ENCODE assay signal across 20 cellular contexts in the genomic region with DNA sequence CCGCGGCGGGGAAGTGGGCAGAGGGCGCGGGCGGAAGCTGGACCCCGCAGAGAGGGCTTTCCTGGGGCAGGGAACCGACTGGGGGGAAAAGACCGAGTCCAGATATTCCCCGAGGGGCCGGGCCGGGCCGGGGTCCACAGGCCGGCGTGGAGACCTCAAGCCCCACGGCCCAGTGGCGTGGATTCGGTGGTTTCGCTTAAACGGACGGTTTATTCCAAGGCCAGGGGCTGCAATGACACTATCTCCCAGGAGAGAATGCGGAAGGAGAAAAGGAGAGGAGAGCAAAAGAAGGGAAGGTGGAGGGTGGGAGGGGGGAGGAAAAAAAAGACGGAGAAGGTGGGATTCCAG. TPM values are rescaled to one million over a fixed set of nuclear protein-coding genes. Genes with fewer than 3 reads are reported as not detected.
DNase-seq lines count a peak whose midpoint lies in the region; ATAC-seq and TF ChIP-seq lines count a peak whose summit lies in the region.
"Had no signal": no experiment of that assay in that cellular context is flagged by ENCODE, and none has a peak within 500 bp of the region (broad histone marks: within the 10 kb centered on the region; RNA-seq: fewer than 3 reads in every experiment).

No MANE protein-coding gene starts in this region.

- no peaks in the 10 kb centered on the region for H3K9me3 Mint-ChIP-seq in chondrocyte (ENCODE audit: low read depth)
- no peaks in the 10 kb centered on the region for H3K9me3 Mint-ChIP-seq in type B pancreatic cell
- no peaks in the 10 kb centered on the region for H3K9me3 Mint-ChIP-seq in activated T-helper 17 cell treated with anti-CD3 and anti-CD28 coated beads, Interleukin-2, amount 50 U/mL, for 72 hours
- H3K9me3 Mint-ChIP-seq in activated naive CD8-positive, alpha-beta T cell treated with anti-CD3 and anti-CD28 coated beads for 36 hours: no peaks in the 10 kb centered on the region
- H3K9me3 Mint-ChIP-seq: dendritic cell treated with granulocyte-macrophage colony-stimulating factor and Interleukin-4, amounts not matched to agents 40 ng/mL and 50 ng/mL, for 4 days; stimulated activated naive CD8-positive, alpha-beta T cell treated with anti-CD3 and anti-CD28 coated beads, Interleukin-15, Interleukin-2, amounts not matched to agents 100 ng/mL and 50 ng/mL, for 24 hours had no signal

- H3K9me2 ChIP-seq in neural cell (ENCODE audit: insufficient read depth, low read length): no peaks in the 10 kb centered on the region

- H3K27me3 Mint-ChIP-seq in chondrocyte (ENCODE audit: low read depth): peaks cover 68% of the 10 kb centered on the region
- H3K27me3 Mint-ChIP-seq in type B pancreatic cell: peaks cover 86% of the 10 kb centered on the region
- H3K27me3 Mint-ChIP-seq in activated T-helper 17 cell treated with anti-CD3 and anti-CD28 coated beads, Interleukin-2, amount 50 U/mL, for 72 hours: peaks cover 34% of the 10 kb centered on the region
- peaks cover 65% of the 10 kb centered on the region for H3K27me3 Mint-ChIP-seq in activated naive CD8-positive, alpha-beta T cell treated with anti-CD3 and anti-CD28 coated beads for 36 hours

- H3K9ac ChIP-seq in neural cell (ENCODE audit: low read length): peak overlapping the region; percentile 68

- H3K4me1 ChIP-seq in heart left ventricle: peaks cover 0 to 25% (median 3%) of the 10 kb centered on the region in 12 donors
- H3K4me1 ChIP-seq: A549 had no signal

- H3K36me3 ChIP-seq in heart left ventricle (no peaks in the 10 kb centered on the region), neural cell (ENCODE audit: insufficient read depth, low read length) (no peaks in the 10 kb centered on the region)
- H3K36me3 ChIP-seq: neutrophil, spleen had no signal

- peak overlapping the region; percentile 39 for H3K4me2 ChIP-seq in neural cell (ENCODE audit: low read length)

- no peak for TF ChIP-seq EP300 in neural cell (conservative IDR thresholded peaks at IDR 0.05; ENCODE audit: poor library complexity, severe bottlenecking)

- H3K4me3 Mint-ChIP-seq in chondrocyte (ENCODE audit: unreplicated experiment): peak overlapping the region; percentile 59
- peak overlapping the region; percentile 39 for H3K4me3 Mint-ChIP-seq in type B pancreatic cell
- H3K4me3 Mint-ChIP-seq in activated T-helper 17 cell treated with anti-CD3 and anti-CD28 coated beads, Interleukin-2, amount 50 U/mL, for 72 hours: no peak overlapping the region
- H3K4me3 Mint-ChIP-seq in activated naive CD8-positive, alpha-beta T cell treated with anti-CD3 and anti-CD28 coated beads for 36 hours: no peak overlapping the region
- H3K4me3 Mint-ChIP-seq: dendritic cell treated with granulocyte-macrophage colony-stimulating factor and Interleukin-4, amounts not matched to agents 40 ng/mL and 50 ng/mL, for 4 days; stimulated activated naive CD8-positive, alpha-beta T cell treated with anti-CD3 and anti-CD28 coated beads, Interleukin-15, Interleukin-2, amounts not matched to agents 100 ng/mL and 50 ng/mL, for 24 hours had no signal

- no peaks in the 10 kb centered on the region for H3F3A ChIP-seq in neural cell (ENCODE audit: insufficient read depth, low read length, poor library complexity, severe bottlenecking)

- H3K4me3 ChIP-seq in heart left ventricle: peak overlapping the region in 8 of 12 donors; percentile 12 to 34 (median 18)
- H3K4me3 ChIP-seq in neural cell (ENCODE audit: low read length): peak overlapping the region; percentile 83
- H3K4me3 ChIP-seq: A549 had no signal

- no peak for TF ChIP-seq RAD21 in neural cell (conservative IDR thresholded peaks at IDR 0.05)

- TF ChIP-seq POLR2A in heart left ventricle (IDR thresholded peaks at IDR 0.05): no peak

- no peak overlapping the region for H3K27ac ChIP-seq in heart left ventricle
- peak overlapping the region; percentile 75 for H3K27ac ChIP-seq in neural cell (ENCODE audit: low read length)
- H3K27ac ChIP-seq: A549, neutrophil, spleen had no signal

- ATAC-seq in heart left ventricle (no peak), left ventricle myocardium superior (no peak), HG02973 (IDR thresholded peaks at IDR 0.05; ENCODE audit: unreplicated experiment) (no peak)
- ATAC-seq in activated T-helper 17 cell treated with anti-CD3 and anti-CD28 coated beads, Interleukin-2, amount 50 U/mL, for 72 hours (replicated peaks): no peak

- H3K9me3 ChIP-seq in heart left ventricle: no peaks in the 10 kb centered on the region
- H3K9me3 ChIP-seq in neural cell (ENCODE audit: low read length): no peaks in the 10 kb centered on the region
- H3K9me3 ChIP-seq: A549, neutrophil, spleen had no signal

- WGBS in heart left ventricle, 4 donors: 1 to 35% (median 13%) methylated on average over 21 to 23 of the region's 23 CpGs

- DNase-seq in heart left ventricle (no peak), left ventricle myocardium superior (no peak), chondrocyte (ENCODE audit: low spot score) (no peak), type B pancreatic cell (ENCODE audit: extremely low spot score, unreplicated experiment) (no peak)
- DNase-seq in activated naive CD8-positive, alpha-beta T cell treated with anti-CD3 and anti-CD28 coated beads for 36 hours: no peak
- DNase-seq: activated CD4-positive, alpha-beta T cell treated with anti-CD3 and anti-CD28 coated beads, Interleukin-2, amount 50 U/mL, for 4 hours; GDM1; NCI-H187; NCI-H510A; spleen had no signal

- no peak overlapping the region for H2AFZ ChIP-seq in neural cell (ENCODE audit: low read depth, low read length)

- H3K4me1 Mint-ChIP-seq in chondrocyte (ENCODE audit: low read depth) (peaks cover 28% of the 10 kb centered on the region), type B pancreatic cell (ENCODE audit: unreplicated experiment) (peaks cover 29% of the 10 kb centered on the region)
- H3K4me1 Mint-ChIP-seq in activated T-helper 17 cell treated with anti-CD3 and anti-CD28 coated beads, Interleukin-2, amount 50 U/mL, for 72 hours: no peaks in the 10 kb centered on the region
- H3K4me1 Mint-ChIP-seq in activated naive CD8-positive, alpha-beta T cell treated with anti-CD3 and anti-CD28 coated beads for 36 hours: peaks cover 6% of the 10 kb centered on the region

- H3K27me3 ChIP-seq in heart left ventricle (peaks cover 0 to 96% (median 66%) of the 10 kb centered on the region in 9 donors), neural cell (ENCODE audit: insufficient read depth, low read depth, low read length) (no peaks in the 10 kb centered on the region)

- intact Hi-C loops in heart left ventricle (cut with DNase I): loop anchor here in 1 of 10 donors (5.0 kb wide), 1 partner anchor 318 kb away; no protein-coding TSS in a partner anchor
- intact Hi-C loops in left ventricle myocardium superior (cut with micrococcal nuclease): no loop called here

- peaks cover 41% of the 10 kb centered on the region for H3K79me2 ChIP-seq in neural cell (replicated peaks; ENCODE audit: insufficient read depth, low read length)

- no peak for TF ChIP-seq CTCF in heart left ventricle (IDR thresholded peaks at IDR 0.05)
- TF ChIP-seq CTCF in chondrocyte (IDR thresholded peaks at IDR 0.05): no peak
- TF ChIP-seq CTCF in neural cell (IDR thresholded peaks at IDR 0.05; ENCODE audit: poor library complexity, severe bottlenecking): no peak
- no peak for TF ChIP-seq CTCF in type B pancreatic cell (conservative IDR thresholded peaks at IDR 0.05)

- H3K27ac Mint-ChIP-seq in chondrocyte (ENCODE audit: unreplicated experiment) (no peak overlapping the region), type B pancreatic cell (no peak overlapping the region)
- H3K27ac Mint-ChIP-seq in activated T-helper 17 cell treated with anti-CD3 and anti-CD28 coated beads, Interleukin-2, amount 50 U/mL, for 72 hours: no peak overlapping the region
- H3K27ac Mint-ChIP-seq in activated naive CD8-positive, alpha-beta T cell treated with anti-CD3 and anti-CD28 coated beads for 36 hours: no peak overlapping the region
- H3K27ac Mint-ChIP-seq: dendritic cell treated with granulocyte-macrophage colony-stimulating factor and Interleukin-4, amounts not matched to agents 40 ng/mL and 50 ng/mL, for 4 days; stimulated activated naive CD8-positive, alpha-beta T cell treated with anti-CD3 and anti-CD28 coated beads, Interleukin-15, Interleukin-2, amounts not matched to agents 100 ng/mL and 50 ng/mL, for 24 hours had no signal

- no peaks in the 10 kb centered on the region for H4K20me1 ChIP-seq in neural cell (ENCODE audit: insufficient read depth)

- H3K36me3 Mint-ChIP-seq in chondrocyte (ENCODE audit: low read depth): peaks cover 9% of the 10 kb centered on the region
- peaks cover 12% of the 10 kb centered on the region for H3K36me3 Mint-ChIP-seq in type B pancreatic cell
- peaks cover 11% of the 10 kb centered on the region for H3K36me3 Mint-ChIP-seq in activated T-helper 17 cell treated with anti-CD3 and anti-CD28 coated beads, Interleukin-2, amount 50 U/mL, for 72 hours (ENCODE audit: low read depth)
- no peaks in the 10 kb centered on the region for H3K36me3 Mint-ChIP-seq in activated naive CD8-positive, alpha-beta T cell treated with anti-CD3 and anti-CD28 coated beads for 36 hours

TF ChIP-seq in neural cell, 6 proteins besides CTCF, POLR2A, EP300 and RAD21 (continues in another document):
- TF ChIP-seq SMC3 (conservative IDR thresholded peaks at IDR 0.05; ENCODE audit: poor library complexity) (no peak), MXI1 (conservative IDR thresholded peaks at IDR 0.05; ENCODE audit: poor library complexity, severe bottlenecking) (no peak), TAF1 (IDR thresholded peaks at IDR 0.05; ENCODE audit: low read depth) (no peak)

RNA-seq across cellular contexts. Expression of gene ARX, which starts 10.8 kb away (rescaled TPM):
- total RNA-seq in heart left ventricle (not detected), left ventricle myocardium superior (not detected), chondrocyte (not detected in 3 replicates), type B pancreatic cell (ENCODE audit: low replicate concordance) (12.1 and 12.4 TPM in 2 replicates)
- polyA plus RNA-seq in heart left ventricle (not detected), neural cell (39.2 and 42.8 TPM in 2 replicates)
- 39.8 and 49.2 TPM in 2 replicates for polyA minus RNA-seq in neural cell
- not detected for total RNA-seq in activated T-helper 17 cell treated with anti-CD3 and anti-CD28 coated beads, Interleukin-2, amount 50 U/mL, for 72 hours
- not detected for total RNA-seq in activated naive CD8-positive, alpha-beta T cell treated with anti-CD3 and anti-CD28 coated beads for 36 hours
- total RNA-seq: HT-29, lung microvascular endothelial cell, M059J had no signal
- polyA plus RNA-seq: spleen had no signal

Comparison
In these comparisons a context has a peak if more than half of its experiments do, and no peak if none do; other contexts are left out.
1. H3K4me3 Mint-ChIP-seq: peak in chondrocyte (single experiment) and type B pancreatic cell (single experiment); none in activated T-helper 17 cell treated with anti-CD3 and anti-CD28 coated beads, Interleukin-2, amount 50 U/mL, for 72 hours (single experiment) and activated naive CD8-positive, alpha-beta T cell treated with anti-CD3 and anti-CD28 coated beads for 36 hours (single experiment).
2. RNA of gene ARX, which starts 10.8 kb away (total RNA-seq): 12.1 to 12.4 TPM in type B pancreatic cell; not detected in heart left ventricle, not detected in left ventricle myocardium superior (single experiment), not detected in chondrocyte, not detected in activated T-helper 17 cell treated with anti-CD3 and anti-CD28 coated beads, Interleukin-2, amount 50 U/mL, for 72 hours and not detected in activated naive CD8-positive, alpha-beta T cell treated with anti-CD3 and anti-CD28 coated beads for 36 hours; every median in the first group is over 10 times any median in the second.